Comparison of ENCODE assay signal across 23 cellular contexts in the genomic region with DNA sequence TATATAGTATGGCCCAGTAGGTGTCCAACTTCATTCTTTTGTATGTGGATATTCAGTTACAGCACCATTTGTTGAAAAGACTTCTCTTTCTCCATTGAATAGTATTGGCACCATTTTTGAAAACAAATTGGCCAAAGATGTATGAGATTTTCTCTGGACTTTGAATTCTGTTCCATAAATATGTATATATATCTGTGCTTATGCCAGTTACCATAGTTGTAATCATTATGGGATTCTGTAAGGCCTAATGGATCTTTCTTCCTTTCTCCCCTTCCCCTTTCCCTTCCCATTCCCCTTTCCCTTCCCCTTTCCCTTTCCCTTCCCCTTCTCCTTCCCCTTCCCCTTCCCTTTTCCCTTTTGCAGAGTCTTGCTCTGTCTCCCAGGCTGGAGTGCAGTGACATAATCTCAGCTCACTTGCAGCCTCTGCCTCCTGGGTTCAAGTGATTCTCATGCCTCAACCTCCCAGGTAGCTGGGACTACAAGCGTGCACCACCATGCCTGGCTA. TPM values are rescaled to one million over a fixed set of nuclear protein-coding genes. Genes with fewer than 3 reads are reported as not detected.
DNase-seq lines count a peak whose midpoint lies in the region; ATAC-seq and TF ChIP-seq lines count a peak whose summit lies in the region.
"Had no signal": no experiment of that assay in that cellular context is flagged by ENCODE, and none has a peak within 500 bp of the region (broad histone marks: within the 10 kb centered on the region; RNA-seq: fewer than 3 reads in every experiment).

No MANE protein-coding gene starts in this region.

- H3K27me3 ChIP-seq in CD4-positive, CD25-positive, alpha-beta regulatory T cell (ENCODE audit: control insufficient read depth, insufficient read depth, low read length) = no peaks in the 10 kb centered on the region
- H3K27me3 ChIP-seq in CD4-positive, alpha-beta T cell (ENCODE audit: control insufficient read depth, insufficient read depth, low read length) = no peaks in the 10 kb centered on the region

- no peaks in the 10 kb centered on the region for H3K27me3 Mint-ChIP-seq in CD4-positive, CD25-positive, alpha-beta regulatory T cell
- no peaks in the 10 kb centered on the region for H3K27me3 Mint-ChIP-seq in CD4-positive, alpha-beta T cell
- H3K27me3 Mint-ChIP-seq in memory B cell = no peaks in the 10 kb centered on the region
- H3K27me3 Mint-ChIP-seq: B cell had no signal

- no peak for TF ChIP-seq CTCF in CD4-positive, alpha-beta T cell (IDR thresholded peaks at IDR 0.05)
- TF ChIP-seq CTCF in VCaP (conservative IDR thresholded peaks at IDR 0.05) = no peak

- peaks cover 6 to 28% (median 22%) of the 10 kb centered on the region in 4 donors for H3K4me1 Mint-ChIP-seq in CD4-positive, CD25-positive, alpha-beta regulatory T cell
- H3K4me1 Mint-ChIP-seq in CD4-positive, alpha-beta T cell (ENCODE audit: low read depth) = peaks cover 27% of the 10 kb centered on the region
- H3K4me1 Mint-ChIP-seq in memory B cell = no peaks in the 10 kb centered on the region
- H3K4me1 Mint-ChIP-seq: B cell had no signal

- H3K4me3 Mint-ChIP-seq in CD4-positive, CD25-positive, alpha-beta regulatory T cell = no peak overlapping the region
- H3K4me3 Mint-ChIP-seq in CD4-positive, alpha-beta T cell = no peak overlapping the region
- H3K4me3 Mint-ChIP-seq in memory B cell = no peak overlapping the region
- H3K4me3 Mint-ChIP-seq: B cell had no signal

- intact Hi-C loops in CD4-positive, alpha-beta T cell (cut with DNase I, micrococcal nuclease) = no loop called here

- H3K27ac Mint-ChIP-seq in CD4-positive, CD25-positive, alpha-beta regulatory T cell = peak overlapping the region; percentile 47 to 79 (median 59)
- peak overlapping the region; percentile 49 for H3K27ac Mint-ChIP-seq in CD4-positive, alpha-beta T cell
- peak overlapping the region; percentile 55 for H3K27ac Mint-ChIP-seq in memory B cell
- H3K27ac Mint-ChIP-seq: B cell had no signal

- no peak for DNase-seq in CD4-positive, CD25-positive, alpha-beta regulatory T cell
- no peak for DNase-seq in CD4-positive, alpha-beta T cell
- DNase-seq in memory B cell (ENCODE audit: low spot score in 2 of 2) (no peak), RPMI8226 (no peak), HEK293T (ENCODE audit: extremely low spot score) (no peak)
- DNase-seq: DMS153, DND-41, GM23248, H7, Karpas-422, NCI-H1092, NCI-H1417 treated with DMSO at 0.1 percent for 48 hours, NCI-H1694 treated with DMSO at 0.1 percent for 48 hours, NCI-H2081, NCI-H2227 treated with DMSO at 0.1 percent for 48 hours, NCI-H526 treated with DMSO at 0.1 percent for 48 hours, SHP77 had no signal

- H3K4me3 ChIP-seq in CD4-positive, CD25-positive, alpha-beta regulatory T cell (ENCODE audit: low read depth, low read length) = no peak overlapping the region
- H3K4me3 ChIP-seq: GM23248 had no signal

- CTCF ChIA-PET in CD4-positive, alpha-beta T cell (lab: Charles Lee) = no interaction called here
- CTCF ChIA-PET in HEK293T (lab: Yijun Ruan, JAX) = interaction anchor here (0.8 kb wide), 1 partner anchor 461 kb away, joined by 3 read pairs; no protein-coding TSS in a partner anchor

- H3K36me3 Mint-ChIP-seq in CD4-positive, CD25-positive, alpha-beta regulatory T cell = peaks cover 34% of the 10 kb centered on the region
- peaks cover 72% of the 10 kb centered on the region for H3K36me3 Mint-ChIP-seq in CD4-positive, alpha-beta T cell (ENCODE audit: low read depth)
- H3K36me3 Mint-ChIP-seq in memory B cell = peaks cover 20% of the 10 kb centered on the region

- no peak for ATAC-seq in CD4-positive, CD25-positive, alpha-beta regulatory T cell (ENCODE audit: low read depth in 2 of 2)
- no peak for ATAC-seq in CD4-positive, alpha-beta T cell (ENCODE audit: poor library complexity)
- ATAC-seq in memory B cell (ENCODE audit: low read depth) (no peak), GM21381 (IDR thresholded peaks at IDR 0.05; ENCODE audit: unreplicated experiment) (no peak)

- H3K36me3 ChIP-seq in CD4-positive, CD25-positive, alpha-beta regulatory T cell (ENCODE audit: control insufficient read depth, insufficient read depth, low read length) = peaks cover 49% of the 10 kb centered on the region

- no peaks in the 10 kb centered on the region for H3K9me3 ChIP-seq in CD4-positive, CD25-positive, alpha-beta regulatory T cell (ENCODE audit: control insufficient read depth in 2 of 2, low read length in 2 of 2)
- no peaks in the 10 kb centered on the region for H3K9me3 ChIP-seq in CD4-positive, alpha-beta T cell (ENCODE audit: control insufficient read depth, low read length)

- no peaks in the 10 kb centered on the region for H3K9me3 Mint-ChIP-seq in CD4-positive, CD25-positive, alpha-beta regulatory T cell
- no peaks in the 10 kb centered on the region for H3K9me3 Mint-ChIP-seq in CD4-positive, alpha-beta T cell
- H3K9me3 Mint-ChIP-seq in memory B cell = no peaks in the 10 kb centered on the region

- H3K27ac ChIP-seq in CD4-positive, CD25-positive, alpha-beta regulatory T cell (ENCODE audit: insufficient read depth, low read length, poor library complexity, severe bottlenecking) = no peak overlapping the region
- no peak overlapping the region for H3K27ac ChIP-seq in CD4-positive, alpha-beta T cell (ENCODE audit: low read depth, low read length)
- peak overlapping the region; percentile 95 for H3K27ac ChIP-seq in VCaP
- H3K27ac ChIP-seq: C4-2B, GM23248, HL-60, RWPE1 had no signal

- POLR2A ChIA-PET in CD4-positive, alpha-beta T cell (lab: Charles Lee) = no interaction called here
- POLR2A ChIA-PET in HEK293T (lab: Yijun Ruan, JAX) = no interaction called here

- H3K4me1 ChIP-seq in CD4-positive, CD25-positive, alpha-beta regulatory T cell (ENCODE audit: control insufficient read depth, insufficient read depth, low read length, poor library complexity, severe bottlenecking) = peaks cover 6% of the 10 kb centered on the region

TF ChIP-seq in HEK293T, 16 proteins besides CTCF, POLR2A, EP300 and RAD21:
- no peak for TF ChIP-seq BHLHE40 (IDR thresholded peaks at IDR 0.05; ENCODE audit: borderline replicate concordance)
- no peak for TF ChIP-seq SP1 (IDR thresholded peaks at IDR 0.05)
- no peak for TF ChIP-seq HDGF (IDR thresholded peaks at IDR 0.05; ENCODE audit: borderline replicate concordance)
- TF ChIP-seq ELF4 (IDR thresholded peaks at IDR 0.05) = no peak
- TF ChIP-seq PKNOX1 (IDR thresholded peaks at IDR 0.05) = no peak
- no peak for TF ChIP-seq ARNT (IDR thresholded peaks at IDR 0.05)
- no peak for TF ChIP-seq FOXA1 (IDR thresholded peaks at IDR 0.05)
- TF ChIP-seq L3MBTL2 (conservative IDR thresholded peaks at IDR 0.05) = no peak
- no peak for TF ChIP-seq NFRKB (IDR thresholded peaks at IDR 0.05)
- no peak for TF ChIP-seq TARDBP (IDR thresholded peaks at IDR 0.05)
- no peak for TF ChIP-seq SUZ12 (IDR thresholded peaks at IDR 0.05)
- no peak for TF ChIP-seq CTBP1 (IDR thresholded peaks at IDR 0.05; ENCODE audit: borderline replicate concordance)
- TF ChIP-seq ZNF384 (IDR thresholded peaks at IDR 0.05) = no peak
- TF ChIP-seq FOXM1 (IDR thresholded peaks at IDR 0.05; ENCODE audit: borderline replicate concordance) = no peak
- no peak for TF ChIP-seq FOXK2 (IDR thresholded peaks at IDR 0.05)
- no peak for TF ChIP-seq LEF1 (IDR thresholded peaks at IDR 0.05; ENCODE audit: borderline replicate concordance)

RNA-seq across cellular contexts. Expression of gene COX7A2L, which starts 51.0 kb away (rescaled TPM):
- 57.2 TPM for total RNA-seq in CD4-positive, CD25-positive, alpha-beta regulatory T cell
- polyA plus RNA-seq in CD4-positive, CD25-positive, alpha-beta regulatory T cell = 100 to 1,000 TPM; 186 to 214 (median 193) TPM
- 10 to 100 TPM; 51.3 to 57.3 TPM for total RNA-seq in CD4-positive, alpha-beta T cell
